In the genomic region with DNA sequence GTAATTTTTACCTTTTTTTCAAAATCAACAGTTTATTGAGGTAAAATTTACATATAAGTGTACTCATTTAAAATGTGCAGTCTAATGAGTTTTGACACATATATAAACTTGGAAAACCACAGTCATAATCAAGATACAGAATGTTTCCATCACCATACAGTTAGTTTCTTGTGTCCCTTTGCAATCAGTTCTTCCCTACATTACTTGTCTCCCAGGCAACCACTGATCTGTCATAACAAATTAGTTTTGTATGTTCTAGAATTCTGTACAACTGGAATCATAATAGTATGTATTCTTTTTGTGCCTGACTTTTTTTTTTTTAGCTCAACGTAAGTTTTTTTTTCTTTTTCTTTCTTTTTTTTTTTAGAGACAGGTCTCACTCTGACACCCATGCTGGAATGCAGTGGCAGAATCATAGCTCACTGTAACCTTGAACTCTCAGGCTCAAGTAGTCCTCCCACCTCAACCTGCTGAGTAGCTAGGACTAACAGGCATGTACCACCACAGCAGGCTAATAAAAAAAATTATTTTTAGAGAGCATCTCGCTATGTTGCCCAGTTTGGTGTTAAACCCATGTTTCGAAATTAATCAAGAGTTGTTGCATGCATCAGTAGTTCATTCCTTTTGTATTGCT, we compare ENCODE assay signal across 1 cellular context.
TF ChIP-seq lines count a peak whose summit lies in the region.

No MANE protein-coding gene starts in this region.

TF ChIP-seq in HEK293T, 16 proteins besides CTCF, POLR2A, EP300 and RAD21 (continued from another document):
- TF ChIP-seq NFRKB (IDR thresholded peaks at IDR 0.05) (no peak), FOXA1 (IDR thresholded peaks at IDR 0.05) (no peak), ARNT (IDR thresholded peaks at IDR 0.05) (no peak), SP1 (IDR thresholded peaks at IDR 0.05) (no peak), TARDBP (IDR thresholded peaks at IDR 0.05) (no peak), LEF1 (IDR thresholded peaks at IDR 0.05; ENCODE audit: borderline replicate concordance) (no peak), CTBP1 (IDR thresholded peaks at IDR 0.05; ENCODE audit: borderline replicate concordance) (no peak), ELF4 (IDR thresholded peaks at IDR 0.05) (no peak), FOXK2 (IDR thresholded peaks at IDR 0.05) (no peak), BHLHE40 (IDR thresholded peaks at IDR 0.05; ENCODE audit: borderline replicate concordance) (no peak), FOXM1 (IDR thresholded peaks at IDR 0.05; ENCODE audit: borderline replicate concordance) (no peak), SUZ12 (IDR thresholded peaks at IDR 0.05) (no peak), HDGF (IDR thresholded peaks at IDR 0.05; ENCODE audit: borderline replicate concordance) (no peak), L3MBTL2 (conservative IDR thresholded peaks at IDR 0.05) (no peak)
- TF ChIP-seq, protein P1, sequence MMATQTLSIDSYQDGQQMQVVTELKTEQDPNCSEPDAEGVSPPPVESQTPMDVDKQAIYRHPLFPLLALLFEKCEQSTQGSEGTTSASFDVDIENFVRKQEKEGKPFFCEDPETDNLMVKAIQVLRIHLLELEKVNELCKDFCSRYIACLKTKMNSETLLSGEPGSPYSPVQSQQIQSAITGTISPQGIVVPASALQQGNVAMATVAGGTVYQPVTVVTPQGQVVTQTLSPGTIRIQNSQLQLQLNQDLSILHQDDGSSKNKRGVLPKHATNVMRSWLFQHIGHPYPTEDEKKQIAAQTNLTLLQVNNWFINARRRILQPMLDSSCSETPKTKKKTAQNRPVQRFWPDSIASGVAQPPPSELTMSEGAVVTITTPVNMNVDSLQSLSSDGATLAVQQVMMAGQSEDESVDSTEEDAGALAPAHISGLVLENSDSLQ (IDR thresholded peaks at IDR 0.05) = no peak
